Comparison of ENCODE assay signal across 11 cellular contexts in genomic region chr17:40726919-40727318, GRCh38. TPM values are rescaled to one million over a fixed set of nuclear protein-coding genes. Genes with fewer than 3 reads are reported as not detected.
A peak's percentile ranks its signal among the peaks of the same experiment; 100 is the strongest.
DNase-seq lines count a peak whose midpoint lies in the region; ATAC-seq and TF ChIP-seq lines count a peak whose summit lies in the region.
"Had no signal": no experiment of that assay in that cellular context is flagged by ENCODE, and none has a peak within 500 bp of the region (broad histone marks: within the 10 kb centered on the region; RNA-seq: fewer than 3 reads in every experiment).

No MANE protein-coding gene starts in this region.

- H3K4me2 ChIP-seq in OCI-LY3 (ENCODE audit: low read length) = peak overlapping the region; percentile 61

- no peaks in the 10 kb centered on the region for H3K79me2 ChIP-seq in OCI-LY3 (ENCODE audit: low read length)

- peak overlapping the region; percentile 45; the same call in 1 of the 2 replicates for H3K27ac ChIP-seq in OCI-LY3 (ENCODE audit: low read length)
- H3K27ac ChIP-seq: HL-60 had no signal

- no peaks in the 10 kb centered on the region for H3K36me3 ChIP-seq in OCI-LY3 (replicated peaks; ENCODE audit: low read depth, low read length)

- H2AFZ ChIP-seq in OCI-LY3 (ENCODE audit: low read depth, low read length) = no peak overlapping the region

- H3K9ac ChIP-seq in OCI-LY3 (ENCODE audit: low read length) = no peak overlapping the region

- H4K20me1 ChIP-seq in OCI-LY3 (ENCODE audit: insufficient read depth, low read length) = no peaks in the 10 kb centered on the region

- no peaks in the 10 kb centered on the region for H3K27me3 ChIP-seq in OCI-LY3 (ENCODE audit: low read depth, low read length)

- DNase-seq in renal cortical epithelial cell (ENCODE audit: low read depth) (peak; percentile 62), amygdala (lab: John Stamatoyannopoulos, UW) (no peak), dedifferentiated amniotic fluid mesenchymal stem cell (ENCODE audit: extremely low spot score) (no peak), NCI-H1048 (lab: John Stamatoyannopoulos, UW) (no peak)
- DNase-seq: effector CD4-positive, alpha-beta T cell had no signal

- no peak overlapping the region for H3K4me3 ChIP-seq in OCI-LY3 (ENCODE audit: low read length)

- no peaks in the 10 kb centered on the region for H3K9me3 ChIP-seq in OCI-LY3 (ENCODE audit: insufficient read depth, low read length)

- H3K4me1 ChIP-seq in OCI-LY3 (ENCODE audit: low read length) = peaks cover 17% of the 10 kb centered on the region

- TF ChIP-seq CTCF in GM12872 (IDR thresholded peaks at IDR 0.05; ENCODE audit: insufficient read depth, low read depth, low read length) (peak; percentile 35; the same call in 1 of the 3 replicates), OCI-LY3 (IDR thresholded peaks at IDR 0.05; ENCODE audit: low read depth, low read length) (peak; percentile 50)

- peak; percentile 49 for ATAC-seq in esophagus mucosa
- no peak for ATAC-seq in HG03097 (IDR thresholded peaks at IDR 0.05; ENCODE audit: low FRiP score, unreplicated experiment)

RNA-seq across cellular contexts. Expression of gene KRT24, which starts 23.4 kb away (rescaled TPM):
- 10.0 TPM for total RNA-seq in esophagus mucosa
- total RNA-seq in renal cortical epithelial cell = not detected in 2 replicates
- total RNA-seq: myocyte had no signal

RNA-seq across cellular contexts. Expression of gene KRT25, which starts 28.2 kb away (rescaled TPM):
- not detected for total RNA-seq in esophagus mucosa
- not detected in 2 replicates for total RNA-seq in renal cortical epithelial cell
- total RNA-seq: myocyte had no signal

RNA-seq across cellular contexts. Expression of gene KRT26, which starts 45.1 kb away (rescaled TPM):
- total RNA-seq in esophagus mucosa = not detected
- not detected in 2 replicates for total RNA-seq in renal cortical epithelial cell
- total RNA-seq: myocyte had no signal

RNA-seq across cellular contexts. Expression of gene KRT27, which starts 55.4 kb away (rescaled TPM):
- total RNA-seq in esophagus mucosa (not detected), renal cortical epithelial cell (not detected in 2 replicates)
- total RNA-seq: myocyte had no signal

Comparison
In these comparisons a context has a peak if more than half of its experiments do, and no peak if none do; other contexts are left out.
1. RNA of gene KRT24, which starts 23.4 kb away (total RNA-seq): 10.0 TPM in esophagus mucosa (single experiment); not detected in renal cortical epithelial cell; every median in the first group is over 10 times any median in the second.